7 cellular contexts compared by ENCODE assay signal in genomic region chr11:4127357-4127756, GRCh38.
"Had no signal": no experiment of that assay in that cellular context is flagged by ENCODE, and none has a peak within 500 bp of the region (broad histone marks: within the 10 kb centered on the region; RNA-seq: fewer than 3 reads in every experiment).

No MANE protein-coding gene starts in this region.

- H3K27ac ChIP-seq: HL-60 had no signal

- H3K27ac Mint-ChIP-seq: IgD-negative memory B cell had no signal

- H3K4me1 Mint-ChIP-seq: IgD-negative memory B cell had no signal

- H3K4me3 Mint-ChIP-seq: IgD-negative memory B cell had no signal

- ATAC-seq: HepG2, K562 had no signal

- H3K27me3 Mint-ChIP-seq: IgD-negative memory B cell had no signal

- H3K4me3 ChIP-seq: K562 had no signal

- DNase-seq: IMR-90, KBM-7, KG1 had no signal
